ENCODE assay signal across 2 cellular contexts in the genomic region with DNA sequence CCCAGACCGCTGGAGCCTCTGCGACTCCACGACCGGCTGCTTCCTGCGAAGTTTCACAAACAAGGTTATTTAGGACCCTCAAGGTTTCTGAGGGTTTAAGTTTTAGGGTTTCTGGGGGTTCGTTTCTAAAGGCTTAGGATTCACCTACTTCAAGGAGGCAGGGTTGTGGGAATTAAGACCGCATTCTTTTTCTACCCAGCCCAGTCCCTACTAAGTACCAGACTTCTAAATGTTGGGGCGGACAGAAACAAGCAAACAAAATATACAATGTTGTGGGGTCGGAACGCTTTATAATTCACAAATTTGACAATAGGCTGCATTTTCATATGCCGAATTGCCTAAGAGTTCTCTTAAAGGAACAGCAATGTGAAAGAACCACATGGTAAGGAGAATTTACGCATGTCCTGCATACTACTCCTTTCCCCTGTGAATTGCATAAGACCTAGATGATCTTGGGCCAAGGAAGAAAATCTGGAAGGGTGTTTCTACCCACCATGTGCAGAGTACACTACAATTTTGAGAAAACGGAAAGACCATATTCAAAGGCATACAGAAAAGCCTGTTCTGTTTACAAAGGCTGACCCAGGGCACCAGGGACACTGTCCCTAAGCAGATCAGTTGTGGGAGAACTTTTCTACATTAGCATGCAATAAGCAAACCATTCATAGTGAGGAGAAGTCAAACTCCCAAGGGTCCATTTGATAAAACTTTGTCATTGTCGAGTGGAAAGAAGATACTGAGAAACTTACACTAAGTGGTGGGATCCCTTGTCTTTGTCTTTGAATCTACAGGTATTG.
TF ChIP-seq lines count a peak whose summit lies in the region.

No MANE protein-coding gene starts in this region.

TF ChIP-seq in A549, 52 proteins besides CTCF, POLR2A, EP300 and RAD21 (continued from another document):
- TF ChIP-seq HOXA7 (CRISPR knock-in tag; IDR thresholded peaks at IDR 0.05), result 0 out of 2 replicates have a peak, but pooled peaks have one; percentile 43
- TF ChIP-seq RARB (CRISPR knock-in tag; IDR thresholded peaks at IDR 0.05), result 0 out of 2 replicates have a peak, but pooled peaks have one; percentile 37
- TF ChIP-seq ZSCAN20 (CRISPR knock-in tag; IDR thresholded peaks at IDR 0.05), result peak; percentile 86
- TF ChIP-seq, protein P1, sequence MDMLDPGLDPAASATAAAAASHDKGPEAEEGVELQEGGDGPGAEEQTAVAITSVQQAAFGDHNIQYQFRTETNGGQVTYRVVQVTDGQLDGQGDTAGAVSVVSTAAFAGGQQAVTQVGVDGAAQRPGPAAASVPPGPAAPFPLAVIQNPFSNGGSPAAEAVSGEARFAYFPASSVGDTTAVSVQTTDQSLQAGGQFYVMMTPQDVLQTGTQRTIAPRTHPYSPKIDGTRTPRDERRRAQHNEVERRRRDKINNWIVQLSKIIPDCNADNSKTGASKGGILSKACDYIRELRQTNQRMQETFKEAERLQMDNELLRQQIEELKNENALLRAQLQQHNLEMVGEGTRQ (IDR thresholded peaks at IDR 0.05), result no peak
- TF ChIP-seq FOSL2 (IDR thresholded peaks at IDR 0.05), result no peak
- TF ChIP-seq FOSL2 (CRISPR knock-in tag; IDR thresholded peaks at IDR 0.05), result no peak
- TF ChIP-seq HOXB13 (CRISPR knock-in tag; IDR thresholded peaks at IDR 0.05; ENCODE audit: low read depth), result no peak
- TF ChIP-seq ZFP36 (IDR thresholded peaks at IDR 0.05; ENCODE audit: borderline replicate concordance, partially characterized antibody), result no peak
- TF ChIP-seq MYC (IDR thresholded peaks at IDR 0.05; ENCODE audit: borderline replicate concordance, low read length), result peak; percentile 82; the same call in 1 of the 2 replicates
- TF ChIP-seq ZNF302 (CRISPR knock-in tag; IDR thresholded peaks at IDR 0.05), result peak; percentile 76; the same call in 1 of the 2 replicates
- no peak for TF ChIP-seq MAZ (IDR thresholded peaks at IDR 0.05; ENCODE audit: borderline replicate concordance, low read depth, low read length)
- TF ChIP-seq CHD4 (IDR thresholded peaks at IDR 0.05; ENCODE audit: borderline replicate concordance), result no peak
- no peak for TF ChIP-seq GATA3 (IDR thresholded peaks at IDR 0.05; ENCODE audit: borderline replicate concordance)
- 0 out of 2 replicates have a peak, but pooled peaks have one; percentile 61 for TF ChIP-seq HOXB5 (CRISPR knock-in tag; IDR thresholded peaks at IDR 0.05)
- TF ChIP-seq RNF2 (IDR thresholded peaks at IDR 0.05; ENCODE audit: borderline replicate concordance, low read depth), result no peak
- TF ChIP-seq, protein P2, sequence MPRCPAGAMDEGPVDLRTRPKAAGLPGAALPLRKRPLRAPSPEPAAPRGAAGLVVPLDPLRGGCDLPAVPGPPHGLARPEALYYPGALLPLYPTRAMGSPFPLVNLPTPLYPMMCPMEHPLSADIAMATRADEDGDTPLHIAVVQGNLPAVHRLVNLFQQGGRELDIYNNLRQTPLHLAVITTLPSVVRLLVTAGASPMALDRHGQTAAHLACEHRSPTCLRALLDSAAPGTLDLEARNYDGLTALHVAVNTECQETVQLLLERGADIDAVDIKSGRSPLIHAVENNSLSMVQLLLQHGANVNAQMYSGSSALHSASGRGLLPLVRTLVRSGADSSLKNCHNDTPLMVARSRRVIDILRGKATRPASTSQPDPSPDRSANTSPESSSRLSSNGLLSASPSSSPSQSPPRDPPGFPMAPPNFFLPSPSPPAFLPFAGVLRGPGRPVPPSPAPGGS (IDR thresholded peaks at IDR 0.05), result peak; percentile 34; the same call in 1 of the 3 replicates
- TF ChIP-seq ESRRA (IDR thresholded peaks at IDR 0.05; ENCODE audit: borderline replicate concordance, low read length), result no peak
- TF ChIP-seq ZC3H11A (IDR thresholded peaks at IDR 0.05), result no peak
- TF ChIP-seq EHF (CRISPR knock-in tag; IDR thresholded peaks at IDR 0.05), result peak; percentile 80
- TF ChIP-seq KDM5A (IDR thresholded peaks at IDR 0.05), result no peak
- TF ChIP-seq FOSB (CRISPR knock-in tag; IDR thresholded peaks at IDR 0.05), result peak; percentile 73; the same call in 1 of the 2 replicates
- no peak for TF ChIP-seq KDM1A (IDR thresholded peaks at IDR 0.05; ENCODE audit: low read depth)
- TF ChIP-seq FOXS1 (CRISPR knock-in tag; IDR thresholded peaks at IDR 0.05), result 0 out of 2 replicates have a peak, but pooled peaks have one; percentile 45
- TF ChIP-seq, protein P3, sequence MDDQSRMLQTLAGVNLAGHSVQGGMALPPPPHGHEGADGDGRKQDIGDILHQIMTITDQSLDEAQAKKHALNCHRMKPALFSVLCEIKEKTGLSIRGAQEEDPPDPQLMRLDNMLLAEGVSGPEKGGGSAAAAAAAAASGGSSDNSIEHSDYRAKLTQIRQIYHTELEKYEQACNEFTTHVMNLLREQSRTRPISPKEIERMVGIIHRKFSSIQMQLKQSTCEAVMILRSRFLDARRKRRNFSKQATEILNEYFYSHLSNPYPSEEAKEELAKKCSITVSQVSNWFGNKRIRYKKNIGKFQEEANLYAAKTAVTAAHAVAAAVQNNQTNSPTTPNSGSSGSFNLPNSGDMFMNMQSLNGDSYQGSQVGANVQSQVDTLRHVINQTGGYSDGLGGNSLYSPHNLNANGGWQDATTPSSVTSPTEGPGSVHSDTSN (IDR thresholded peaks at IDR 0.05), result no peak
- TF ChIP-seq MAFK (IDR thresholded peaks at IDR 0.05; ENCODE audit: partially characterized antibody), result peak; percentile 3
- TF ChIP-seq, protein P4, sequence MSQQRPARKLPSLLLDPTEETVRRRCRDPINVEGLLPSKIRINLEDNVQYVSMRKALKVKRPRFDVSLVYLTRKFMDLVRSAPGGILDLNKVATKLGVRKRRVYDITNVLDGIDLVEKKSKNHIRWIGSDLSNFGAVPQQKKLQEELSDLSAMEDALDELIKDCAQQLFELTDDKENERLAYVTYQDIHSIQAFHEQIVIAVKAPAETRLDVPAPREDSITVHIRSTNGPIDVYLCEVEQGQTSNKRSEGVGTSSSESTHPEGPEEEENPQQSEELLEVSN (IDR thresholded peaks at IDR 0.05; ENCODE audit: borderline replicate concordance, low read depth), result no peak; the same call in 1 of the 2 replicates
- no peak for TF ChIP-seq NFE2L2 (conservative IDR thresholded peaks at IDR 0.05; ENCODE audit: low read length)
- TF ChIP-seq, protein P5, sequence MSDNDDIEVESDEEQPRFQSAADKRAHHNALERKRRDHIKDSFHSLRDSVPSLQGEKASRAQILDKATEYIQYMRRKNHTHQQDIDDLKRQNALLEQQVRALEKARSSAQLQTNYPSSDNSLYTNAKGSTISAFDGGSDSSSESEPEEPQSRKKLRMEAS (IDR thresholded peaks at IDR 0.05), result peak; percentile 82
- 0 out of 2 replicates have a peak, but pooled peaks have one; percentile 11 for TF ChIP-seq NPAS2 (CRISPR knock-in tag; IDR thresholded peaks at IDR 0.05; ENCODE audit: borderline replicate concordance)
- no peak for TF ChIP-seq CBX8 (IDR thresholded peaks at IDR 0.05)

TF ChIP-seq in GM12878, 131 proteins besides CTCF, POLR2A, EP300 and RAD21 (continued from another document):
- TF ChIP-seq, protein P6, sequence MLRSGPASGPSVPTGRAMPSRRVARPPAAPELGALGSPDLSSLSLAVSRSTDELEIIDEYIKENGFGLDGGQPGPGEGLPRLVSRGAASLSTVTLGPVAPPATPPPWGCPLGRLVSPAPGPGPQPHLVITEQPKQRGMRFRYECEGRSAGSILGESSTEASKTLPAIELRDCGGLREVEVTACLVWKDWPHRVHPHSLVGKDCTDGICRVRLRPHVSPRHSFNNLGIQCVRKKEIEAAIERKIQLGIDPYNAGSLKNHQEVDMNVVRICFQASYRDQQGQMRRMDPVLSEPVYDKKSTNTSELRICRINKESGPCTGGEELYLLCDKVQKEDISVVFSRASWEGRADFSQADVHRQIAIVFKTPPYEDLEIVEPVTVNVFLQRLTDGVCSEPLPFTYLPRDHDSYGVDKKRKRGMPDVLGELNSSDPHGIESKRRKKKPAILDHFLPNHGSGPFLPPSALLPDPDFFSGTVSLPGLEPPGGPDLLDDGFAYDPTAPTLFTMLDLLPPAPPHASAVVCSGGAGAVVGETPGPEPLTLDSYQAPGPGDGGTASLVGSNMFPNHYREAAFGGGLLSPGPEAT (IDR thresholded peaks at IDR 0.05; ENCODE audit: low read depth), result no peak
- TF ChIP-seq BRCA1 (IDR thresholded peaks at IDR 0.05; ENCODE audit: low read depth, low read length) (no peak), PML (IDR thresholded peaks at IDR 0.05; ENCODE audit: low read length) (no peak), ZNF384 (IDR thresholded peaks at IDR 0.05; ENCODE audit: borderline replicate concordance, low read depth, low read length) (no peak), ZBED1 (IDR thresholded peaks at IDR 0.05; ENCODE audit: borderline replicate concordance) (no peak), SREBF1 (IDR thresholded peaks at IDR 0.05; ENCODE audit: low read length) (no peak)
